ENCODE assay signal across 13 cellular contexts in the genomic region with DNA sequence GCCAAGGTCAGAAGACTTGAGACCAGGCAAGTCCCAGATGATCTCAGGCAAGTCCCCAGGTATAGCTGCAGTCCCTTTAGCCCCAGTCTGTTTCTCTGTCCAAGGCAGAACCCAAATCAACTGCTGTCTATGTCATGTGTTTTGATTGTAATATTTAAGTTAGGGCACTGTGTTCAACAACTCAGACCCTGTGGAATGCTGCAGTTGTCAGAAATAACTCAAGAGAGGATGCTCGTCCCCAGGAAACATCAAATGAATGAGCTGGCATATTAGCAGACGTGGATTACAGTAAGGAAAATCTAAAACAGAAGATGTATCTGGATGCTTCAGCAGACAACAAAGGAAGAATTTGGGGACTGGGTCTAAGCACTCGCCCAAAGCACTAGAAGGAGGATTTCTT.
DNase-seq lines count a peak whose midpoint lies in the region; TF ChIP-seq lines count a peak whose summit lies in the region.
"Had no signal": no experiment of that assay in that cellular context is flagged by ENCODE, and none has a peak within 500 bp of the region (broad histone marks: within the 10 kb centered on the region; RNA-seq: fewer than 3 reads in every experiment).

No MANE protein-coding gene starts in this region.

- H3K36me3 ChIP-seq in BLaER1 treated with 17β-estradiol and CSF1 and Interleukin-3, amounts not matched to agents 10 nM and 100 nM, result peaks cover 0 to 97% (median 66%) of the 10 kb centered on the region in 11 experiments; a peak in 15 of 22 replicates
- H3K36me3 ChIP-seq in neural progenitor cell, result no peaks in the 10 kb centered on the region
- H3K36me3 ChIP-seq: breast epithelium had no signal

- H3K27ac Mint-ChIP-seq in neural progenitor cell (no peak overlapping the region), nephron progenitor cell (no peak overlapping the region)
- H3K27ac Mint-ChIP-seq: CD4-positive, alpha-beta T cell had no signal

- peak; percentile 2 for DNase-seq in LHCN-M2 (ENCODE audit: low read depth)
- DNase-seq in epithelial cell of esophagus (ENCODE audit: low read depth), result peak; percentile 33
- DNase-seq in neural progenitor cell (ENCODE audit: low spot score), result no peak
- DNase-seq in activated CD4-positive, alpha-beta T cell treated with anti-CD3 and anti-CD28 coated beads for 48 hours, result no peak
- DNase-seq in GDM1 (lab: John Stamatoyannopoulos, UW), result no peak
- DNase-seq in nephron progenitor cell, result no peak
- no peak for DNase-seq in iPS-NIHi11 (ENCODE audit: low spot score)
- DNase-seq: CD4-positive, alpha-beta T cell; mucosa of descending colon; NCI-H1436 treated with DMSO at 0.1 percent for 48 hours; NCI-H510A treated with DMSO at 0.1 percent for 48 hours had no signal

- peak overlapping the region; percentile 35 to 89 (median 74); a peak in 20 of 22 replicates for H3K4me2 ChIP-seq in BLaER1 treated with 17β-estradiol and CSF1 and Interleukin-3, amounts not matched to agents 10 nM and 100 nM
- peak overlapping the region; percentile 17 for H3K4me2 ChIP-seq in neural progenitor cell

- H3K36me3 Mint-ChIP-seq in neural progenitor cell (no peaks in the 10 kb centered on the region), nephron progenitor cell (ENCODE audit: low read depth) (no peaks in the 10 kb centered on the region)

- H4K20me1 ChIP-seq in BLaER1 treated with 17β-estradiol and CSF1 and Interleukin-3, amounts not matched to agents 10 nM and 100 nM, result peaks cover 0 to 58% (median 3%) of the 10 kb centered on the region in 11 experiments; a peak in 8 of 22 replicates
- H4K20me1 ChIP-seq in neural progenitor cell (ENCODE audit: low read depth), result no peaks in the 10 kb centered on the region

- peaks cover 18% of the 10 kb centered on the region for H3K4me1 Mint-ChIP-seq in neural progenitor cell
- H3K4me1 Mint-ChIP-seq in nephron progenitor cell, result peaks cover 68% of the 10 kb centered on the region

- H3F3A ChIP-seq in neural progenitor cell (ENCODE audit: low read depth), result no peaks in the 10 kb centered on the region

- no peak overlapping the region for H3K4me3 Mint-ChIP-seq in neural progenitor cell
- no peak overlapping the region for H3K4me3 Mint-ChIP-seq in nephron progenitor cell
- H3K4me3 Mint-ChIP-seq: CD4-positive, alpha-beta T cell had no signal

- H3K9me3 ChIP-seq in BLaER1 treated with 17β-estradiol and CSF1 and Interleukin-3, amounts not matched to agents 10 nM and 100 nM (replicated peaks in 1 of 11), result peaks cover 0 to 6% (median 0%) of the 10 kb centered on the region in 11 experiments; a peak in 1 of 22 replicates
- H3K9me3 ChIP-seq in neural progenitor cell (ENCODE audit: low read depth), result no peaks in the 10 kb centered on the region
- H3K9me3 ChIP-seq: breast epithelium, mucosa of descending colon had no signal

- H3K9me3 Mint-ChIP-seq in neural progenitor cell, result no peaks in the 10 kb centered on the region
- no peaks in the 10 kb centered on the region for H3K9me3 Mint-ChIP-seq in nephron progenitor cell
- H3K9me3 Mint-ChIP-seq: CD4-positive, alpha-beta T cell had no signal

- H3K4me3 ChIP-seq in BLaER1 treated with 17β-estradiol and CSF1 and Interleukin-3, amounts not matched to agents 10 nM and 100 nM, result peak overlapping the region in 1 of 10 experiments; percentile 49; a peak in 2 of 20 replicates
- H3K4me3 ChIP-seq in epithelial cell of esophagus (ENCODE audit: low read length), result no peak overlapping the region
- H3K4me3 ChIP-seq in neural progenitor cell, result no peak overlapping the region
- H3K4me3 ChIP-seq: breast epithelium, mucosa of descending colon had no signal

- peak overlapping the region in 5 of 11 experiments; percentile 4 to 61 (median 52); a peak in 7 of 22 replicates for H3K9ac ChIP-seq in BLaER1 treated with 17β-estradiol and CSF1 and Interleukin-3, amounts not matched to agents 10 nM and 100 nM
- no peak overlapping the region for H3K9ac ChIP-seq in neural progenitor cell

- peaks cover 60 to 84% (median 68%) of the 10 kb centered on the region in 10 experiments for H3K4me1 ChIP-seq in BLaER1 treated with 17β-estradiol and CSF1 and Interleukin-3, amounts not matched to agents 10 nM and 100 nM
- H3K4me1 ChIP-seq in neural progenitor cell, result peaks cover 10% of the 10 kb centered on the region

- peaks cover 2% of the 10 kb centered on the region for H3K27me3 Mint-ChIP-seq in neural progenitor cell (ENCODE audit: insufficient read depth, low read depth)
- peaks cover 9% of the 10 kb centered on the region for H3K27me3 Mint-ChIP-seq in nephron progenitor cell (ENCODE audit: low read depth, poor library complexity)
- H3K27me3 Mint-ChIP-seq: CD4-positive, alpha-beta T cell had no signal

- TF ChIP-seq CTCF in epithelial cell of esophagus (IDR thresholded peaks at IDR 0.05; ENCODE audit: insufficient read depth, low read depth, low read length, missing control alignments), result no peak
- no peak for TF ChIP-seq CTCF in neural progenitor cell (IDR thresholded peaks at IDR 0.05)
- no peak for TF ChIP-seq CTCF in nephron progenitor cell (IDR thresholded peaks at IDR 0.05)

- peak overlapping the region in 9 of 11 experiments; percentile 32 to 75 (median 59); a peak in 16 of 22 replicates for H3K27ac ChIP-seq in BLaER1 treated with 17β-estradiol and CSF1 and Interleukin-3, amounts not matched to agents 10 nM and 100 nM
- no peak overlapping the region for H3K27ac ChIP-seq in neural progenitor cell
- H3K27ac ChIP-seq: breast epithelium had no signal

- no peak overlapping the region for H2AFZ ChIP-seq in neural progenitor cell (replicated peaks)

- H3K79me2 ChIP-seq in neural progenitor cell (ENCODE audit: low read depth), result no peaks in the 10 kb centered on the region

- no peaks in the 10 kb centered on the region for H3K27me3 ChIP-seq in BLaER1 treated with 17β-estradiol and CSF1 and Interleukin-3, amounts not matched to agents 10 nM and 100 nM
- H3K27me3 ChIP-seq in neural progenitor cell, result no peaks in the 10 kb centered on the region
- H3K27me3 ChIP-seq: breast epithelium had no signal

Comparison
In these comparisons a context has a peak if more than half of its experiments do, and no peak if none do; other contexts are left out.
1. DNase-seq: peak in LHCN-M2 (single experiment) and epithelial cell of esophagus (single experiment); none in neural progenitor cell (single experiment), activated CD4-positive, alpha-beta T cell treated with anti-CD3 and anti-CD28 coated beads for 48 hours (single experiment), GDM1 (single experiment), nephron progenitor cell (single experiment) and iPS-NIHi11 (single experiment).